ENCODE assay signal across 8 cellular contexts in genomic region chr11:104897891-104898684, GRCh38. TPM values are rescaled to one million over a fixed set of nuclear protein-coding genes. Genes with fewer than 3 reads are reported as not detected.
DNase-seq lines count a peak whose midpoint lies in the region; ATAC-seq and TF ChIP-seq lines count a peak whose summit lies in the region.

Gene CASP12 (minus strand): TSS chr11:104898460.

- no peaks in the 10 kb centered on the region for H3K79me2 ChIP-seq in hepatocyte

- H3K27ac Mint-ChIP-seq in activated CD8-positive, alpha-beta memory T cell treated with anti-CD3 and anti-CD28 coated beads, Interleukin-2, amount 10 ng/mL, durations not matched to agents 7 days and 5 days, result peak within 1 kb of the TSS; percentile 85
- peak within 1 kb of the TSS; percentile 42 for H3K27ac Mint-ChIP-seq in activated B cell treated with CpG ODN at 0.5 μM for 24 hours

- H3K27me3 ChIP-seq in hepatocyte (no peaks in the 10 kb centered on the region), thyroid gland (no peaks in the 10 kb centered on the region)

- POLR2A ChIA-PET in activated B cell treated with CpG ODN at 0.5 μM for 24 hours (lab: Charles Lee), result no interaction called here

- no peak for DNase-seq in activated CD8-positive, alpha-beta memory T cell treated with anti-CD3 and anti-CD28 coated beads, Interleukin-2, amount 10 ng/mL, durations not matched to agents 7 days and 5 days
- no peak for DNase-seq in activated CD8-positive, alpha-beta memory T cell treated with anti-CD3 and anti-CD28 coated beads, Interleukin-2, amount 50 U/mL, for 48 hours
- DNase-seq in activated B cell treated with CpG ODN at 0.5 μM for 24 hours (no peak), hepatocyte (ENCODE audit: low spot score) (peak; percentile 6), thyroid gland (peak in 1 of 2 donors; percentile 1), SK-N-DZ (ENCODE audit: low spot score) (no peak), 8988T (no peak)

- no peaks in the 10 kb centered on the region for H3K9me2 ChIP-seq in hepatocyte (replicated peaks; ENCODE audit: insufficient read depth)

- CTCF ChIA-PET in activated CD8-positive, alpha-beta memory T cell treated with anti-CD3 and anti-CD28 coated beads, Interleukin-2, amount 10 ng/mL, durations not matched to agents 7 days and 5 days (lab: Charles Lee), result interaction anchor here (1.3 to 2.0 kb wide), 5 partner anchors 10 to 100 kb away, joined by 3 to 5 read pairs (median 3); no protein-coding TSS in a partner anchor
- CTCF ChIA-PET in activated B cell treated with CpG ODN at 0.5 μM for 24 hours (lab: Charles Lee), result no interaction called here

- H3K27ac ChIP-seq in hepatocyte, result no peak within 1 kb of the TSS
- peak within 1 kb of the TSS; percentile 54 to 87 (median 59) for H3K27ac ChIP-seq in thyroid gland

- no peaks in the 10 kb centered on the region for H3K27me3 Mint-ChIP-seq in activated CD8-positive, alpha-beta memory T cell treated with anti-CD3 and anti-CD28 coated beads, Interleukin-2, amount 10 ng/mL, durations not matched to agents 7 days and 5 days
- H3K27me3 Mint-ChIP-seq in activated B cell treated with CpG ODN at 0.5 μM for 24 hours, result no peaks in the 10 kb centered on the region

- WGBS in hepatocyte (ENCODE audit: low lambda C conversion rate, missing lambda C conversion rate), result 71% methylated on average over 9 of the region's 9 CpGs
- WGBS in thyroid gland, 2 donors, result 44 to 48% methylated on average over 9 of the region's 9 CpGs

- peak within 1 kb of the TSS; percentile 72 for H3K4me3 Mint-ChIP-seq in activated CD8-positive, alpha-beta memory T cell treated with anti-CD3 and anti-CD28 coated beads, Interleukin-2, amount 10 ng/mL, durations not matched to agents 7 days and 5 days
- H3K4me3 Mint-ChIP-seq in activated B cell treated with CpG ODN at 0.5 μM for 24 hours, result peak within 1 kb of the TSS; percentile 54

- peak within 1 kb of the TSS; percentile 59 for H3K4me2 ChIP-seq in hepatocyte

- intact Hi-C loops in activated B cell treated with CpG ODN at 0.5 μM for 24 hours (cut with micrococcal nuclease) (loop anchor here (1.0 to 2.0 kb wide), 3 partner anchors 19 to 39 kb away; no protein-coding TSS in a partner anchor), thyroid gland (cut with DNase I) (no loop called here)

- TF ChIP-seq CTCF in activated B cell treated with CpG ODN at 0.5 μM for 24 hours (IDR thresholded peaks at IDR 0.05) (no peak), hepatocyte (IDR thresholded peaks at IDR 0.05; ENCODE audit: poor library complexity) (no peak), thyroid gland (IDR thresholded peaks at IDR 0.05) (no peak)

- H3K4me1 ChIP-seq in hepatocyte (ENCODE audit: insufficient read depth), result no peaks in the 10 kb centered on the region
- peaks cover 0 to 3% of the 10 kb centered on the region in 2 donors for H3K4me1 ChIP-seq in thyroid gland

- H3K9me3 Mint-ChIP-seq in activated CD8-positive, alpha-beta memory T cell treated with anti-CD3 and anti-CD28 coated beads, Interleukin-2, amount 10 ng/mL, durations not matched to agents 7 days and 5 days (ENCODE audit: low read depth), result peaks cover 2% of the 10 kb centered on the region
- H3K9me3 Mint-ChIP-seq in activated B cell treated with CpG ODN at 0.5 μM for 24 hours, result no peaks in the 10 kb centered on the region

- ATAC-seq in activated CD8-positive, alpha-beta memory T cell treated with anti-CD3 and anti-CD28 coated beads, Interleukin-2, amount 10 ng/mL, durations not matched to agents 7 days and 5 days, result peak; percentile 76
- ATAC-seq in activated B cell treated with CpG ODN at 0.5 μM for 24 hours (ENCODE audit: low read depth) (peak; percentile 5), GM18519 (IDR thresholded peaks at IDR 0.05; ENCODE audit: low FRiP score, unreplicated experiment) (no peak)

- peaks cover 27% of the 10 kb centered on the region for H3K36me3 Mint-ChIP-seq in activated CD8-positive, alpha-beta memory T cell treated with anti-CD3 and anti-CD28 coated beads, Interleukin-2, amount 10 ng/mL, durations not matched to agents 7 days and 5 days
- H3K36me3 Mint-ChIP-seq in activated B cell treated with CpG ODN at 0.5 μM for 24 hours (ENCODE audit: low read depth), result no peaks in the 10 kb centered on the region

- no peak for TF ChIP-seq POLR2A in thyroid gland (IDR thresholded peaks at IDR 0.05)

- H3K9me3 ChIP-seq in hepatocyte (ENCODE audit: low read depth) (no peaks in the 10 kb centered on the region), thyroid gland (no peaks in the 10 kb centered on the region)

- no peaks in the 10 kb centered on the region for H3K36me3 ChIP-seq in hepatocyte (replicated peaks; ENCODE audit: insufficient read depth, low read depth)
- no peaks in the 10 kb centered on the region for H3K36me3 ChIP-seq in thyroid gland

- H4K20me1 ChIP-seq in hepatocyte (ENCODE audit: insufficient read depth, poor library complexity, severe bottlenecking), result no peaks in the 10 kb centered on the region

- peaks cover 27% of the 10 kb centered on the region for H3K4me1 Mint-ChIP-seq in activated CD8-positive, alpha-beta memory T cell treated with anti-CD3 and anti-CD28 coated beads, Interleukin-2, amount 10 ng/mL, durations not matched to agents 7 days and 5 days
- peaks cover 32% of the 10 kb centered on the region for H3K4me1 Mint-ChIP-seq in activated B cell treated with CpG ODN at 0.5 μM for 24 hours

- H3K4me3 ChIP-seq in hepatocyte (no peak within 1 kb of the TSS), thyroid gland (replicated peaks in 1 of 3) (peak within 1 kb of the TSS in 1 of 3 donors; percentile 12)

- peak within 1 kb of the TSS; percentile 29 for H2AFZ ChIP-seq in hepatocyte

RNA-seq across cellular contexts. Expression of gene CASP12, which starts in this region (rescaled TPM):
- total RNA-seq in activated CD8-positive, alpha-beta memory T cell treated with anti-CD3 and anti-CD28 coated beads, Interleukin-2, amount 10 ng/mL, durations not matched to agents 7 days and 5 days, result under 1 TPM in 1 of 2 experiments, not detected in 1; 0.23 TPM
- total RNA-seq in activated B cell treated with CpG ODN at 0.5 μM for 24 hours (not detected in 2 replicates), hepatocyte (0.13 and 0.36 TPM in 2 replicates), thyroid gland (10 to 100 TPM in 1 of 4 donors, 1 to 10 TPM in 3; 1.3 to 26.1 (median 3.8) TPM)
- polyA plus RNA-seq in hepatocyte, result 0.42 TPM in 1 of 2 replicates, not detected in the other
- polyA plus RNA-seq in SK-N-DZ (2014; cell fraction: cytosol; rRNA removed), result not detected in 2 replicates
- polyA plus RNA-seq in SK-N-DZ (2014; cell fraction: nucleus; rRNA removed), result not detected in 2 replicates

Comparison
In these comparisons a context has a peak if more than half of its experiments do, and no peak if none do; other contexts are left out.
1. Peak in ATAC-seq in activated CD8-positive, alpha-beta memory T cell treated with anti-CD3 and anti-CD28 coated beads, Interleukin-2, amount 10 ng/mL, durations not matched to agents 7 days and 5 days; RNA of the gene not detected or under 1 TPM.
2. Peak in ATAC-seq in activated B cell treated with CpG ODN at 0.5 μM for 24 hours; RNA of the gene not detected or under 1 TPM.
3. Peak in DNase-seq and H3K4me2 ChIP-seq in hepatocyte; RNA of the gene not detected or under 1 TPM.